ENCODE assay signal across 14 cellular contexts in genomic region chr4:105399535-105400161, GRCh38.
DNase-seq lines count a peak whose midpoint lies in the region; ATAC-seq and TF ChIP-seq lines count a peak whose summit lies in the region.
"Had no signal": no experiment of that assay in that cellular context is flagged by ENCODE, and none has a peak within 500 bp of the region (broad histone marks: within the 10 kb centered on the region; RNA-seq: fewer than 3 reads in every experiment).

No MANE protein-coding gene starts in this region.

- no peaks in the 10 kb centered on the region; the same call in 1 of the 2 replicates for H3K4me1 ChIP-seq in PC-9 (replicated peaks; ENCODE audit: insufficient read depth)
- no peaks in the 10 kb centered on the region for H3K4me1 ChIP-seq in psoas muscle
- H3K4me1 ChIP-seq: right lobe of liver, uterus had no signal

- H3K9me3 ChIP-seq in PC-9 (ENCODE audit: insufficient read depth, low read depth) (no peaks in the 10 kb centered on the region), psoas muscle (no peaks in the 10 kb centered on the region)
- H3K9me3 ChIP-seq: right lobe of liver had no signal

- H3K36me3 ChIP-seq in PC-9 (ENCODE audit: low read depth) (no peaks in the 10 kb centered on the region), psoas muscle (ENCODE audit: insufficient read depth in 1 of 2, low read depth in 1 of 2) (peaks cover 0 to 43% of the 10 kb centered on the region in 2 donors)
- H3K36me3 ChIP-seq: uterus had no signal

- H3K27ac Mint-ChIP-seq in stimulated activated memory B cell treated with anti-CD40 and anti-IgM and Interleukin-4, amounts not matched to agents 10 μg/mL and 1 μg/mL and 100 μg/mL, for 72 hours, result no peak overlapping the region
- H3K27ac Mint-ChIP-seq: activated CD4-positive, alpha-beta memory T cell treated with anti-CD3 and anti-CD28 coated beads for 36 hours; activated naive CD8-positive, alpha-beta T cell had no signal

- no peak overlapping the region for H3K4me3 Mint-ChIP-seq in stimulated activated memory B cell treated with anti-CD40 and anti-IgM and Interleukin-4, amounts not matched to agents 10 μg/mL and 1 μg/mL and 100 μg/mL, for 72 hours
- H3K4me3 Mint-ChIP-seq: activated CD4-positive, alpha-beta memory T cell treated with anti-CD3 and anti-CD28 coated beads for 36 hours; activated naive CD8-positive, alpha-beta T cell had no signal

- no peaks in the 10 kb centered on the region for H3K4me1 Mint-ChIP-seq in stimulated activated memory B cell treated with anti-CD40 and anti-IgM and Interleukin-4, amounts not matched to agents 10 μg/mL and 1 μg/mL and 100 μg/mL, for 72 hours

- H3K79me2 ChIP-seq in PC-9 (ENCODE audit: low read depth), result no peaks in the 10 kb centered on the region

- H3K36me3 Mint-ChIP-seq in stimulated activated memory B cell treated with anti-CD40 and anti-IgM and Interleukin-4, amounts not matched to agents 10 μg/mL and 1 μg/mL and 100 μg/mL, for 72 hours, result peaks cover 31% of the 10 kb centered on the region

- no peak overlapping the region for H3K4me3 ChIP-seq in PC-9
- H3K4me3 ChIP-seq in psoas muscle, result no peak overlapping the region
- H3K4me3 ChIP-seq: right lobe of liver, uterus had no signal

- WGBS in psoas muscle, 3 donors, result 77 to 90% (median 89%) methylated on average over 2 of the region's 2 CpGs

- H3K9me3 Mint-ChIP-seq in stimulated activated memory B cell treated with anti-CD40 and anti-IgM and Interleukin-4, amounts not matched to agents 10 μg/mL and 1 μg/mL and 100 μg/mL, for 72 hours, result no peaks in the 10 kb centered on the region
- H3K9me3 Mint-ChIP-seq: activated CD4-positive, alpha-beta memory T cell treated with anti-CD3 and anti-CD28 coated beads for 36 hours had no signal

- H3K27ac ChIP-seq in PC-9 (peak overlapping the region; percentile 65), psoas muscle (no peak overlapping the region)
- H3K27ac ChIP-seq: right lobe of liver, uterus had no signal

- H3K27me3 ChIP-seq in PC-9 (ENCODE audit: insufficient read depth, low read depth) (no peaks in the 10 kb centered on the region), psoas muscle (ENCODE audit: insufficient read depth in 3 of 3, low read length in 2 of 3) (no peaks in the 10 kb centered on the region)
- H3K27me3 ChIP-seq: right lobe of liver, uterus had no signal

- POLR2A ChIA-PET in PC-9 (lab: Charles Lee; ENCODE audit: unreplicated experiment), result no interaction called here

- no peaks in the 10 kb centered on the region for H3K9me2 ChIP-seq in PC-9 (ENCODE audit: insufficient read depth)

- CTCF ChIA-PET in PC-9 (lab: Charles Lee), result no interaction called here

- H4K20me1 ChIP-seq in PC-9 (ENCODE audit: insufficient read depth), result no peaks in the 10 kb centered on the region

- DNase-seq in GM04504 (ENCODE audit: low read depth) (peak; percentile 61), PC-9 (peak; percentile 2 to 47), dermis blood vessel endothelial cell (peak; percentile 45), psoas muscle (no peak), SHP77 (lab: John Stamatoyannopoulos, UW) (no peak), NCI-H526 treated with DMSO at 0.1 percent for 48 hours (lab: John Stamatoyannopoulos, UW) (no peak)
- DNase-seq: activated CD4-positive, alpha-beta memory T cell treated with anti-CD3 and anti-CD28 coated beads for 36 hours; effector CD8-positive, alpha-beta T cell; NCI-H446 treated with DMSO at 0.1 percent for 48 hours; right lobe of liver; uterus had no signal

- H3F3A ChIP-seq in PC-9 (ENCODE audit: insufficient read depth, low read depth), result no peaks in the 10 kb centered on the region

- ATAC-seq in psoas muscle (peak in 3 of 4 donors; percentile 63 to 82 (median 78)), GM21825 (IDR thresholded peaks at IDR 0.05; ENCODE audit: unreplicated experiment) (no peak)
- ATAC-seq in stimulated activated memory B cell treated with anti-CD40 and anti-IgM and Interleukin-4, amounts not matched to agents 10 μg/mL and 1 μg/mL and 100 μg/mL, for 72 hours, result no peak
- ATAC-seq: right lobe of liver had no signal

- no peak overlapping the region for H2AFZ ChIP-seq in PC-9

- intact Hi-C loops in PC-9 (cut with micrococcal nuclease; ENCODE audit: unreplicated experiment), result no loop called here
- intact Hi-C loops in psoas muscle (cut with DNase I), result no loop called here

- TF ChIP-seq CTCF in PC-9 (conservative IDR thresholded peaks at IDR 0.05) (no peak), psoas muscle (IDR thresholded peaks at IDR 0.05) (no peak)

- no TSS peak for BruUV-seq in PC-9 (replicated peaks; lab: Mats Ljungman, UMichigan)

- H3K4me2 ChIP-seq in PC-9, result no peak overlapping the region

- H3K27me3 Mint-ChIP-seq in stimulated activated memory B cell treated with anti-CD40 and anti-IgM and Interleukin-4, amounts not matched to agents 10 μg/mL and 1 μg/mL and 100 μg/mL, for 72 hours, result no peaks in the 10 kb centered on the region
- H3K27me3 Mint-ChIP-seq: activated CD4-positive, alpha-beta memory T cell treated with anti-CD3 and anti-CD28 coated beads for 36 hours; activated naive CD8-positive, alpha-beta T cell had no signal

Comparison
In these comparisons a context has a peak if more than half of its experiments do, and no peak if none do; other contexts are left out.
1. DNase-seq: peak in GM04504 (single experiment), PC-9 (2 of 2) and dermis blood vessel endothelial cell (single experiment); none in psoas muscle (0 of 2), SHP77 (0 of 2) and NCI-H526 treated with DMSO at 0.1 percent for 48 hours (single experiment).
2. ATAC-seq: peak in psoas muscle (3 of 4); none in GM21825 (single experiment) and stimulated activated memory B cell treated with anti-CD40 and anti-IgM and Interleukin-4, amounts not matched to agents 10 μg/mL and 1 μg/mL and 100 μg/mL, for 72 hours (single experiment).